In genomic region chr5:158951461-158951860, GRCh38 we compare ENCODE assay signal across 25 cellular contexts.
DNase-seq lines count a peak whose midpoint lies in the region; ATAC-seq and TF ChIP-seq lines count a peak whose summit lies in the region.
"Had no signal": no experiment of that assay in that cellular context is flagged by ENCODE, and none has a peak within 500 bp of the region (broad histone marks: within the 10 kb centered on the region; RNA-seq: fewer than 3 reads in every experiment).

No MANE protein-coding gene starts in this region.

- no peaks in the 10 kb centered on the region for H3K36me3 ChIP-seq in OCI-LY3 (replicated peaks; ENCODE audit: low read depth, low read length)
- H3K36me3 ChIP-seq: adrenal gland, right atrium auricular region had no signal

- no peaks in the 10 kb centered on the region; the same call in 1 of the 2 replicates for H3K9me3 ChIP-seq in OCI-LY3 (ENCODE audit: insufficient read depth, low read length)
- H3K9me3 ChIP-seq: adrenal gland, Caco-2, right atrium auricular region had no signal

- peak overlapping the region; percentile 56 for H3K4me3 Mint-ChIP-seq in stimulated activated memory B cell treated with anti-CD40 and anti-IgM and Interleukin-4, amounts not matched to agents 10 μg/mL and 1 μg/mL and 100 μg/mL, for 72 hours
- H3K4me3 Mint-ChIP-seq in stimulated activated effector memory CD8-positive, alpha-beta T cell treated with anti-CD3 and anti-CD28 coated beads, Interleukin-12 subunit alpha, Interleukin-12 subunit beta, amount 100 ng/mL, for 72 hours = no peak overlapping the region
- H3K4me3 Mint-ChIP-seq: activated T-cell treated with anti-CD3 and anti-CD28 coated beads, Interleukin-2, amount 50 U/mL, for 72 hours; nephron had no signal

- CTCF ChIA-PET in GM10248 (lab: Yijun Ruan, JAX) = interaction anchor here (0.8 to 4.5 kb wide), 8 partner anchors 12 to 256 kb away, joined by 3 to 25 read pairs (median 4); no protein-coding TSS in a partner anchor

- DNase-seq in germinal center (ENCODE audit: low spot score) (peak; percentile 38), NCI-H2171 (lab: John Stamatoyannopoulos, UW) (no peak), GM10248 (ENCODE audit: extremely low spot score) (no peak)
- DNase-seq in activated CD8-positive, alpha-beta memory T cell treated with anti-CD3 and anti-CD28 coated beads, Interleukin-2, amount 50 U/mL, for 48 hours = no peak
- DNase-seq in stimulated activated effector memory CD8-positive, alpha-beta T cell treated with anti-CD3 and anti-CD28 coated beads, Interleukin-12 subunit alpha, Interleukin-12 subunit beta, amount 100 ng/mL, for 72 hours (ENCODE audit: low spot score in 2 of 2) = no peak
- DNase-seq: activated CD4-positive, alpha-beta T cell treated with anti-CD3 and anti-CD28 coated beads for 48 hours; activated naive CD4-positive, alpha-beta T cell treated with Interleukin-2 at 50 U/mL for 16 hours; activated T-cell treated with anti-CD3 and anti-CD28 coated beads, Interleukin-2, amount 50 U/mL, for 72 hours; adrenal gland; Caco-2; GF-D8; NCI-H1417 treated with DMSO at 0.1 percent for 48 hours; NCI-H2107; NCI-H446 treated with DMSO at 0.1 percent for 48 hours; NCI-H82; OCI-M1; T-helper 2 cell had no signal

- H3K27ac Mint-ChIP-seq in stimulated activated memory B cell treated with anti-CD40 and anti-IgM and Interleukin-4, amounts not matched to agents 10 μg/mL and 1 μg/mL and 100 μg/mL, for 72 hours = peak overlapping the region; percentile 97
- no peak overlapping the region for H3K27ac Mint-ChIP-seq in stimulated activated effector memory CD8-positive, alpha-beta T cell treated with anti-CD3 and anti-CD28 coated beads, Interleukin-12 subunit alpha, Interleukin-12 subunit beta, amount 100 ng/mL, for 72 hours
- H3K27ac Mint-ChIP-seq: activated T-cell treated with anti-CD3 and anti-CD28 coated beads, Interleukin-2, amount 50 U/mL, for 72 hours; nephron had no signal

- TF ChIP-seq CTCF in OCI-LY3 (IDR thresholded peaks at IDR 0.05; ENCODE audit: low read depth, low read length) = no peak
- TF ChIP-seq CTCF in GM10248 (IDR thresholded peaks at IDR 0.05; ENCODE audit: control extremely low read depth, extremely low read depth, low read depth, missing control alignments) = no peak

- no peaks in the 10 kb centered on the region for H3K27me3 ChIP-seq in OCI-LY3 (ENCODE audit: low read depth, low read length)
- H3K27me3 ChIP-seq: adrenal gland, right atrium auricular region had no signal

- H3K4me3 ChIP-seq in OCI-LY3 (ENCODE audit: low read length) = peak overlapping the region; percentile 65
- H3K4me3 ChIP-seq: adrenal gland, right atrium auricular region had no signal

- no peaks in the 10 kb centered on the region for H3K9me3 Mint-ChIP-seq in stimulated activated memory B cell treated with anti-CD40 and anti-IgM and Interleukin-4, amounts not matched to agents 10 μg/mL and 1 μg/mL and 100 μg/mL, for 72 hours
- no peaks in the 10 kb centered on the region for H3K9me3 Mint-ChIP-seq in stimulated activated effector memory CD8-positive, alpha-beta T cell treated with anti-CD3 and anti-CD28 coated beads, Interleukin-12 subunit alpha, Interleukin-12 subunit beta, amount 100 ng/mL, for 72 hours
- H3K9me3 Mint-ChIP-seq: activated T-cell treated with anti-CD3 and anti-CD28 coated beads, Interleukin-2, amount 50 U/mL, for 72 hours; nephron had no signal

- peaks cover 22% of the 10 kb centered on the region for H3K36me3 Mint-ChIP-seq in stimulated activated memory B cell treated with anti-CD40 and anti-IgM and Interleukin-4, amounts not matched to agents 10 μg/mL and 1 μg/mL and 100 μg/mL, for 72 hours
- no peaks in the 10 kb centered on the region for H3K36me3 Mint-ChIP-seq in stimulated activated effector memory CD8-positive, alpha-beta T cell treated with anti-CD3 and anti-CD28 coated beads, Interleukin-12 subunit alpha, Interleukin-12 subunit beta, amount 100 ng/mL, for 72 hours

- H3K79me2 ChIP-seq in OCI-LY3 (ENCODE audit: low read length) = peaks cover 43% of the 10 kb centered on the region

- ATAC-seq in GM18868 (IDR thresholded peaks at IDR 0.05; ENCODE audit: unreplicated experiment) = peak; percentile 29
- peak; percentile 44 for ATAC-seq in stimulated activated memory B cell treated with anti-CD40 and anti-IgM and Interleukin-4, amounts not matched to agents 10 μg/mL and 1 μg/mL and 100 μg/mL, for 72 hours
- no peak for ATAC-seq in stimulated activated effector memory CD8-positive, alpha-beta T cell treated with anti-CD3 and anti-CD28 coated beads, Interleukin-12 subunit alpha, Interleukin-12 subunit beta, amount 100 ng/mL, for 72 hours
- ATAC-seq: activated T-cell treated with anti-CD3 and anti-CD28 coated beads, Interleukin-2, amount 50 U/mL, for 72 hours; SK-N-SH treated with all-trans-retinoic acid at 6 μM for 48 hours had no signal

- no peaks in the 10 kb centered on the region for H3K27me3 Mint-ChIP-seq in stimulated activated memory B cell treated with anti-CD40 and anti-IgM and Interleukin-4, amounts not matched to agents 10 μg/mL and 1 μg/mL and 100 μg/mL, for 72 hours

- peak overlapping the region; percentile 92 for H3K4me2 ChIP-seq in OCI-LY3 (ENCODE audit: low read length)

- peak overlapping the region; percentile 99 for H3K27ac ChIP-seq in OCI-LY3 (ENCODE audit: low read length)
- H3K27ac ChIP-seq: adrenal gland, C4-2B, epithelial cell of prostate, right atrium auricular region had no signal

- H4K20me1 ChIP-seq in OCI-LY3 (ENCODE audit: insufficient read depth, low read length) = no peaks in the 10 kb centered on the region

- POLR2A ChIA-PET in GM10248 (lab: Yijun Ruan, JAX) = interaction anchor here (0.6 kb wide), 1 partner anchor 42 kb away, joined by 3 read pairs; no protein-coding TSS in a partner anchor

- 0 out of 2 replicates have a peak overlapping the region, but pooled peaks have one; percentile 32 for H2AFZ ChIP-seq in OCI-LY3 (ENCODE audit: low read depth, low read length)

- peak overlapping the region; percentile 91 for H3K9ac ChIP-seq in OCI-LY3 (ENCODE audit: low read length)

- H3K4me1 ChIP-seq in OCI-LY3 (ENCODE audit: low read length) = peaks cover 57% of the 10 kb centered on the region
- H3K4me1 ChIP-seq: adrenal gland, Caco-2 had no signal

- H3K4me1 Mint-ChIP-seq in stimulated activated memory B cell treated with anti-CD40 and anti-IgM and Interleukin-4, amounts not matched to agents 10 μg/mL and 1 μg/mL and 100 μg/mL, for 72 hours = peaks cover 95% of the 10 kb centered on the region
- no peaks in the 10 kb centered on the region for H3K4me1 Mint-ChIP-seq in stimulated activated effector memory CD8-positive, alpha-beta T cell treated with anti-CD3 and anti-CD28 coated beads, Interleukin-12 subunit alpha, Interleukin-12 subunit beta, amount 100 ng/mL, for 72 hours
